In genomic region chr6:30719791-30720737, GRCh38 we compare ENCODE assay signal across 1 cellular context.
TF ChIP-seq lines count a peak whose summit lies in the region.

Gene TUBB, plus strand, starts transcription at chr6:30720352. Its CDS starts 155 bp downstream, at chr6:30720507.

TF ChIP-seq in A549, 52 proteins besides CTCF, POLR2A, EP300 and RAD21 (continued from another document):
- TF ChIP-seq HMGXB4 (CRISPR knock-in tag; IDR thresholded peaks at IDR 0.05; ENCODE audit: borderline replicate concordance) (no peak), HES2 (IDR thresholded peaks at IDR 0.05) (no peak), JUNB (IDR thresholded peaks at IDR 0.05) (no peak), KDM5A (IDR thresholded peaks at IDR 0.05) (no peak), ZNF302 (CRISPR knock-in tag; IDR thresholded peaks at IDR 0.05) (no peak), RFX5 (IDR thresholded peaks at IDR 0.05) (no peak), JUN (IDR thresholded peaks at IDR 0.05) (peak; percentile 66 to 84), FOXS1 (CRISPR knock-in tag; IDR thresholded peaks at IDR 0.05) (no peak), MYC (IDR thresholded peaks at IDR 0.05; ENCODE audit: borderline replicate concordance, low read length) (peak; percentile 56; the same call in 1 of the 2 replicates), HOXB5 (CRISPR knock-in tag; IDR thresholded peaks at IDR 0.05) (no peak), HDAC2 (IDR thresholded peaks at IDR 0.05) (no peak), USF2 (IDR thresholded peaks at IDR 0.05) (peak; percentile 38), RCOR1 (IDR thresholded peaks at IDR 0.05; ENCODE audit: low read depth, low read length) (no peak), ELK1 (IDR thresholded peaks at IDR 0.05; ENCODE audit: low read depth, low read length) (no peak), RNF2 (IDR thresholded peaks at IDR 0.05; ENCODE audit: borderline replicate concordance, low read depth) (no peak), MAFK (IDR thresholded peaks at IDR 0.05; ENCODE audit: partially characterized antibody) (peak; percentile 98), BCL3 (IDR thresholded peaks at IDR 0.05) (peak; percentile 41; the same call in 1 of the 3 replicates), MAX (IDR thresholded peaks at IDR 0.05) (peak; percentile 44; the same call in 1 of the 2 replicates), PHF8 (IDR thresholded peaks at IDR 0.05; ENCODE audit: borderline replicate concordance, low read depth) (0 out of 2 replicates have a peak, but pooled peaks have one; percentile 10), NFE2L2 (conservative IDR thresholded peaks at IDR 0.05; ENCODE audit: low read length) (no peak), SMC3 (IDR thresholded peaks at IDR 0.05) (no peak), FOSL2 (IDR thresholded peaks at IDR 0.05) (no peak), FOSL2 (CRISPR knock-in tag; IDR thresholded peaks at IDR 0.05) (no peak), TFCP2L1 (CRISPR knock-in tag; IDR thresholded peaks at IDR 0.05) (no peak), CHD2 (IDR thresholded peaks at IDR 0.05; ENCODE audit: low read length, partially characterized antibody) (no peak), KDM1A (IDR thresholded peaks at IDR 0.05; ENCODE audit: low read depth) (no peak), MAZ (IDR thresholded peaks at IDR 0.05; ENCODE audit: borderline replicate concordance, low read depth, low read length) (no peak), SREBF2 (IDR thresholded peaks at IDR 0.05) (no peak), E2F6 (IDR thresholded peaks at IDR 0.05; ENCODE audit: borderline replicate concordance, low read depth) (peak; percentile 54; the same call in 1 of the 2 replicates), ZSCAN20 (CRISPR knock-in tag; IDR thresholded peaks at IDR 0.05) (no peak), CEBPB (IDR thresholded peaks at IDR 0.05) (peak in 1 of 2 experiments; percentile 33; a peak in 2 of 4 replicates), ZFP36 (IDR thresholded peaks at IDR 0.05; ENCODE audit: borderline replicate concordance, partially characterized antibody) (no peak), BHLHE40 (IDR thresholded peaks at IDR 0.05; ENCODE audit: low read depth, low read length) (no peak), EHF (CRISPR knock-in tag; IDR thresholded peaks at IDR 0.05) (no peak)
TF ChIP-seq in A549: peak in this region for 9.
